Comparison of ENCODE assay signal across 2 cellular contexts in genomic region chr22:27447316-27447715, GRCh38.
TF ChIP-seq lines count a peak whose summit lies in the region.

No MANE protein-coding gene starts in this region.

TF ChIP-seq in IMR-90, 13 proteins besides CTCF, POLR2A, EP300 and RAD21:
- no peak for TF ChIP-seq RFX5 (IDR thresholded peaks at IDR 0.05; ENCODE audit: low read depth, low read length)
- no peak for TF ChIP-seq MAFK (IDR thresholded peaks at IDR 0.05; ENCODE audit: low read depth, low read length)
- TF ChIP-seq USF2 (IDR thresholded peaks at IDR 0.05; ENCODE audit: low read depth, low read length), result no peak
- no peak for TF ChIP-seq CEBPB (IDR thresholded peaks at IDR 0.05; ENCODE audit: low read depth, low read length)
- TF ChIP-seq RCOR1 (IDR thresholded peaks at IDR 0.05; ENCODE audit: insufficient replicate concordance, low read length), result no peak
- TF ChIP-seq BHLHE40 (IDR thresholded peaks at IDR 0.05; ENCODE audit: low read depth, low read length), result no peak
- TF ChIP-seq NFE2L2 (IDR thresholded peaks at IDR 0.05; ENCODE audit: low read depth, low read length), result no peak
- TF ChIP-seq FOS (IDR thresholded peaks at IDR 0.05; ENCODE audit: low read depth, low read length), result no peak
- TF ChIP-seq ELK1 (IDR thresholded peaks at IDR 0.05; ENCODE audit: borderline replicate concordance, low read depth, low read length), result no peak
- no peak for TF ChIP-seq MAZ (IDR thresholded peaks at IDR 0.05; ENCODE audit: borderline replicate concordance, low read depth, low read length)
- no peak for TF ChIP-seq MXI1 (IDR thresholded peaks at IDR 0.05; ENCODE audit: borderline replicate concordance, low read depth, low read length)
- TF ChIP-seq CHD1 (IDR thresholded peaks at IDR 0.05; ENCODE audit: low read depth, low read length), result no peak
- TF ChIP-seq SMC3 (IDR thresholded peaks at IDR 0.05; ENCODE audit: low read depth, low read length), result no peak

TF ChIP-seq in H1, 55 proteins besides CTCF, POLR2A, EP300 and RAD21:
- TF ChIP-seq KDM1A (IDR thresholded peaks at IDR 0.05; ENCODE audit: borderline replicate concordance, low read length) (no peak), POU5F1 (IDR thresholded peaks at IDR 0.05; ENCODE audit: low read depth, low read length) (no peak), RNF2 (IDR thresholded peaks at IDR 0.05; ENCODE audit: borderline replicate concordance, low read depth, low read length, missing control alignments, poor library complexity, severe bottlenecking) (no peak), NRF1 (IDR thresholded peaks at IDR 0.05; ENCODE audit: low read depth, low read length) (no peak), SP1 (IDR thresholded peaks at IDR 0.05; ENCODE audit: low read depth, low read length) (no peak), CREB1 (IDR thresholded peaks at IDR 0.05) (no peak), HDAC6 (IDR thresholded peaks at IDR 0.05; ENCODE audit: low read depth, low read length) (no peak), TBP (IDR thresholded peaks at IDR 0.05; ENCODE audit: low read depth, low read length) (no peak), ATF2 (IDR thresholded peaks at IDR 0.05; ENCODE audit: low read length) (no peak), KDM5A (IDR thresholded peaks at IDR 0.05; ENCODE audit: low read length) (no peak), PHF8 (conservative IDR thresholded peaks at IDR 0.05; ENCODE audit: low read depth, low read length) (no peak), FOSL1 (IDR thresholded peaks at IDR 0.05; ENCODE audit: insufficient read depth, low read depth, low read length) (no peak), EGR1 (IDR thresholded peaks at IDR 0.05; ENCODE audit: borderline replicate concordance, low read depth, low read length) (no peak), CBX5 (IDR thresholded peaks at IDR 0.05; ENCODE audit: low read depth, low read length) (no peak), SIN3A (conservative IDR thresholded peaks at IDR 0.05 in 1 of 2, IDR thresholded peaks at IDR 0.05 in 1 of 2; ENCODE audit: low read depth in 1 of 2, low read length in 2 of 2) (no peak)
